In the genomic region with DNA sequence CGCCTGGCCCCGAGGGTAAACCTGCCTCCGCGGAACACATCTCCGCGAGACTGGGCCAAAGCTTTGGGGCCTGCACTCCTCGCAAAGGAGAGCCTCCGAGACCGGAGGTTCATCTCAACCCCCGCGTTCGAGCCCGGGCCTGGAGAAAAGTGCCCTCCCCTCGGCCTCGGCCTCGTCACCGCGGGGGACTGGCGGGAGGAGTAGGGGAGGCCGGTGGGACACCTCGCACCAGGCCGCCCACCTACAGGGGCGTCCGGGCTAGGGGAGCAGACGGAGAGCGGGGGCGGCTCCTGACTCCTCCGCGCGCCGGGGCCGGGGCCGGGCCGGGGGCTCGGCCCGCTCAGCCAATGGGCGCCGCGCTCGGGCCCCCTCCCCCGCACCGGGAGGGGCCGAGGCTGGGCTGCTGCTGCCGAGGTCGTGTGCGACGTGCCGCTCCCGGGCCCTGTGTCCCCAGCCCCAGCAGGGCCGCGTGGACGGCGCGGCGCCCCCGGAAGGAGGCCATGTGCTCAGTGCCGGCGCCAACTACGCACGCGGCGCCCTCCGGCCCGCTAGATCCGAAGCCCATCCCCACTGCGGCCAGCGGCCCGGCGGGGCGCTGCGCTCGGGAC, we compare ENCODE assay signal across 8 cellular contexts. TPM values are rescaled to one million over a fixed set of nuclear protein-coding genes. Genes with fewer than 3 reads are reported as not detected.
DNase-seq lines count a peak whose midpoint lies in the region; ATAC-seq lines count a peak whose summit lies in the region.

No MANE protein-coding gene starts in this region.

- ATAC-seq in GM21360 (IDR thresholded peaks at IDR 0.05; ENCODE audit: unreplicated experiment) (peak; percentile 46), left cardiac atrium (peak; percentile 66 to 77), aorta (ENCODE audit: low FRiP score) (peak; percentile 69)

- H3K27me3 Mint-ChIP-seq in activated naive CD8-positive, alpha-beta T cell, result no peaks in the 10 kb centered on the region

- H3K27ac ChIP-seq in SK-N-MC (no peak overlapping the region), aorta (ENCODE audit: low read depth in 1 of 2, low read length in 2 of 2) (peak overlapping the region; percentile 76 to 78)

- peak overlapping the region; percentile 82 for H3K4me3 ChIP-seq in SK-N-MC
- H3K4me3 ChIP-seq in aorta (ENCODE audit: low read length in 2 of 2), result peak overlapping the region; percentile 75 to 92

- H3K9me3 ChIP-seq in SK-N-MC (ENCODE audit: low read depth, low read length) (no peaks in the 10 kb centered on the region), aorta (ENCODE audit: control insufficient read depth, low read length) (no peaks in the 10 kb centered on the region)

- no peaks in the 10 kb centered on the region for H3K27me3 ChIP-seq in aorta (ENCODE audit: control insufficient read depth in 1 of 2, insufficient read depth in 2 of 2, low read length in 1 of 2)

- H3K9me3 Mint-ChIP-seq in activated naive CD8-positive, alpha-beta T cell (ENCODE audit: low read depth), result no peaks in the 10 kb centered on the region

- H3K4me1 Mint-ChIP-seq in activated naive CD8-positive, alpha-beta T cell (ENCODE audit: low read depth), result peaks cover 52% of the 10 kb centered on the region

- peak overlapping the region; percentile 91 for H3K27ac Mint-ChIP-seq in activated naive CD8-positive, alpha-beta T cell

- no peaks in the 10 kb centered on the region for H3K4me1 ChIP-seq in aorta (ENCODE audit: control insufficient read depth in 1 of 2, insufficient read depth in 2 of 2, low read length in 2 of 2)

- intact Hi-C loops in left cardiac atrium (cut with DNase I) (no loop called here), posterior vena cava (cut with DNase I) (no loop called here), aorta (cut with DNase I) (loop anchor here (2.0 to 5.0 kb wide), 3 partner anchors 15 to 36 kb away; no protein-coding TSS in a partner anchor)

- peaks cover 13% of the 10 kb centered on the region for H3K36me3 Mint-ChIP-seq in activated naive CD8-positive, alpha-beta T cell

- no peaks in the 10 kb centered on the region for H3K36me3 ChIP-seq in SK-N-MC (ENCODE audit: insufficient read depth, low read length)
- H3K36me3 ChIP-seq in aorta (ENCODE audit: control insufficient read depth in 1 of 2, insufficient read depth in 2 of 2, low read length in 1 of 2), result no peaks in the 10 kb centered on the region

- H3K4me3 Mint-ChIP-seq in activated naive CD8-positive, alpha-beta T cell, result peak overlapping the region; percentile 94

- WGBS in aorta, 2 donors, result 1% methylated on average over 42 to 72 of the region's 72 CpGs

- DNase-seq in DMS53 treated with DMSO at 0.1 percent for 48 hours (lab: John Stamatoyannopoulos, UW; ENCODE audit: unreplicated experiment) (peak; percentile 9), HT-29 (ENCODE audit: low spot score) (peak; percentile 63), SK-N-MC (ENCODE audit: low read depth, low spot score) (no peak), left cardiac atrium (peak; percentile 50), posterior vena cava (ENCODE audit: low spot score) (peak; percentile 86), aorta (peak; percentile 72 to 88)

- peak overlapping the region; percentile 76 for H3K9ac ChIP-seq in SK-N-MC (ENCODE audit: insufficient read length)

RNA-seq across cellular contexts. Expression of a gene that starts 0.7 kb away (rescaled TPM):
- total RNA-seq in HT-29 (2014; rRNA removed; shearing (Covaris generic)), result 916 and 965 TPM in 2 replicates
- total RNA-seq in left cardiac atrium (10 to 100 TPM; 10.9 to 12.9 TPM), posterior vena cava (10 to 100 TPM; 13.0 to 17.7 TPM), aorta (100 to 1,000 TPM in 1 of 2 donors, 10 to 100 TPM in 1; 87.7 to 124 TPM)
- polyA plus RNA-seq in aorta, result 10 to 100 TPM in 1 of 2 donors, 1 to 10 TPM in 1; 6.4 to 11.6 TPM

Comparison
In these comparisons a context has a peak if more than half of its experiments do, and no peak if none do; other contexts are left out.
1. RNA of a gene that starts 0.7 kb away (total RNA-seq): 916 to 965 TPM in HT-29 and 87.7 to 124 TPM in aorta; 13.0 to 17.7 TPM in posterior vena cava and 10.9 to 12.9 TPM in left cardiac atrium; every median in the first group is over 4 times any median in the second.
2. intact Hi-C loops: an anchor here in aorta (2.0 to 5.0 kb wide); none called in left cardiac atrium and posterior vena cava.
3. Peak in every context shown above with its lines, with median percentiles within 50 percentile points of each other: ATAC-seq.